ENCODE assay signal across 28 cellular contexts in genomic region chr19:45866400-45867176, GRCh38. TPM values are rescaled to one million over a fixed set of nuclear protein-coding genes. Genes with fewer than 3 reads are reported as not detected.
DNase-seq lines count a peak whose midpoint lies in the region; ATAC-seq, FAIRE-seq and TF ChIP-seq lines count a peak whose summit lies in the region.
"Had no signal": no experiment of that assay in that cellular context is flagged by ENCODE, and none has a peak within 500 bp of the region (broad histone marks: within the 10 kb centered on the region; RNA-seq: fewer than 3 reads in every experiment).

No MANE protein-coding gene starts in this region.

- no peaks in the 10 kb centered on the region for H3K36me3 ChIP-seq in hepatocyte (replicated peaks; ENCODE audit: insufficient read depth, low read depth)
- no peaks in the 10 kb centered on the region for H3K36me3 ChIP-seq in pancreas
- H3K36me3 ChIP-seq: breast epithelium had no signal

- intact Hi-C loops in pancreas (cut with DNase I), result no loop called here

- peak overlapping the region; percentile 51 for H3K27ac ChIP-seq in hepatocyte
- peak overlapping the region in 3 of 4 donors; percentile 22 to 86 (median 75) for H3K27ac ChIP-seq in pancreas
- no peak overlapping the region for H3K27ac ChIP-seq in substantia nigra (ENCODE audit: low read depth, low read length, poor library complexity, severe bottlenecking)
- H3K27ac ChIP-seq: breast epithelium, epithelial cell of prostate had no signal

- TF ChIP-seq CTCF in hepatocyte (IDR thresholded peaks at IDR 0.05; ENCODE audit: poor library complexity) (no peak), pancreas (IDR thresholded peaks at IDR 0.05) (no peak)

- WGBS in hepatocyte (ENCODE audit: low lambda C conversion rate, missing lambda C conversion rate), result 67% methylated on average over 11 of the region's 11 CpGs
- WGBS in pancreas, 2 donors, result 23 to 37% methylated on average over 10 to 11 of the region's 11 CpGs

- H3K27me3 ChIP-seq in hepatocyte (peaks cover 13% of the 10 kb centered on the region), pancreas (no peaks in the 10 kb centered on the region)

- DNase-seq in LoVo (ENCODE audit: low spot score) (peak; percentile 15), hepatocyte (ENCODE audit: low spot score) (no peak), pancreas (peak in 2 of 6 donors; percentile 40 to 66), NOMO-1 (lab: John Stamatoyannopoulos, UW; ENCODE audit: unreplicated experiment in 2 of 2) (no peak), substantia nigra (lab: John Stamatoyannopoulos, UW) (no peak), EL (no peak)
- DNase-seq: ACHN; activated CD4-positive, alpha-beta T cell treated with anti-CD3 and anti-CD28 coated beads, Interleukin-2, amount 10 ng/mL, durations not matched to agents 7 days and 5 days; activated gamma-delta T cell; C1 segment of cervical spinal cord; DMS 273 treated with DMSO at 0.1 percent for 48 hours; foreskin fibroblast; GDM1; hippocampal formation; Kasumi-1; NCI-H1092 treated with DMSO at 0.1 percent for 48 hours; NCI-H510A treated with DMSO at 0.1 percent for 48 hours; Right ventricle myocardium superior; stimulated activated CD8-positive, alpha-beta memory T cell treated with anti-CD3 and anti-CD28 coated beads, Interleukin-4, amount 100 ng/mL, for 48 hours had no signal

- H3K9me3 ChIP-seq in hepatocyte (ENCODE audit: low read depth) (no peaks in the 10 kb centered on the region), pancreas (no peaks in the 10 kb centered on the region)
- H3K9me3 ChIP-seq: breast epithelium had no signal

- H3K4me3 ChIP-seq in hepatocyte (peak overlapping the region; percentile 2), pancreas (peak overlapping the region; percentile 43 to 94 (median 75))
- H3K4me3 ChIP-seq: breast epithelium had no signal

- H3K79me2 ChIP-seq in hepatocyte, result peaks cover 65% of the 10 kb centered on the region

- no peak for FAIRE-seq in pancreas (lab: Jason Lieb, UNC)

- no peaks in the 10 kb centered on the region for H3K9me2 ChIP-seq in hepatocyte (replicated peaks; ENCODE audit: insufficient read depth)

- H2AFZ ChIP-seq in hepatocyte, result no peak overlapping the region

- peaks cover 4% of the 10 kb centered on the region for H3K4me1 ChIP-seq in hepatocyte (ENCODE audit: insufficient read depth)
- peaks cover 0 to 5% (median 0%) of the 10 kb centered on the region in 3 donors for H3K4me1 ChIP-seq in pancreas
- H3K4me1 ChIP-seq: breast epithelium had no signal

- H4K20me1 ChIP-seq in hepatocyte (ENCODE audit: insufficient read depth, poor library complexity, severe bottlenecking), result no peaks in the 10 kb centered on the region

- H3K4me2 ChIP-seq in hepatocyte, result peak overlapping the region; percentile 72

- no peak for ATAC-seq in pancreas

RNA-seq across cellular contexts. Expression of gene FOXA3, which starts 2.5 kb away (rescaled TPM):
- total RNA-seq in hepatocyte, result 14.5 and 14.6 TPM in 2 replicates
- polyA plus RNA-seq in hepatocyte, result 16.7 and 18.6 TPM in 2 replicates
- 10 to 100 TPM; 20.6 to 45.0 (median 28.3) TPM for total RNA-seq in pancreas
- polyA plus RNA-seq in pancreas, result 10 to 100 TPM; 19.8 to 24.1 TPM
- total RNA-seq: activated CD4-positive, alpha-beta T cell treated with anti-CD3 and anti-CD28 coated beads, Interleukin-2, amount 10 ng/mL, durations not matched to agents 7 days and 5 days; mesenteric fat pad; pulmonary artery endothelial cell; Right ventricle myocardium superior; temporal lobe had no signal
- polyA plus RNA-seq: neural cell had no signal

RNA-seq across cellular contexts. Expression of gene SYMPK, which starts 3.6 kb away (rescaled TPM):
- total RNA-seq in hepatocyte, result 33.8 and 41.6 TPM in 2 replicates
- 33.4 and 39.0 TPM in 2 replicates for polyA plus RNA-seq in hepatocyte
- 10 to 100 TPM; 25.7 to 44.7 (median 28.5) TPM for total RNA-seq in pancreas
- polyA plus RNA-seq in pancreas, result 100 to 1,000 TPM; 133 to 142 TPM

RNA-seq across cellular contexts. Expression of gene IRF2BP1, which starts 19.4 kb away (rescaled TPM):
- total RNA-seq in hepatocyte (23.8 and 25.2 TPM in 2 replicates), pancreas (10 to 100 TPM; 10.0 to 19.4 (median 14.7) TPM)
- polyA plus RNA-seq in hepatocyte (11.5 and 15.8 TPM in 2 replicates), pancreas (10 to 100 TPM; 13.3 to 21.5 TPM)

RNA-seq across cellular contexts. Expression of gene MYPOP, which starts 35.8 kb away (rescaled TPM):
- 2.4 and 3.5 TPM in 2 replicates for total RNA-seq in hepatocyte
- polyA plus RNA-seq in hepatocyte, result 2.5 and 3.1 TPM in 2 replicates
- 1 to 10 TPM; 3.6 to 5.6 (median 4.4) TPM for total RNA-seq in pancreas
- 1 to 10 TPM; 5.2 to 6.9 TPM for polyA plus RNA-seq in pancreas

RNA-seq across cellular contexts. Expression of gene NANOS2, which starts 48.0 kb away (rescaled TPM):
- total RNA-seq in hepatocyte, result not detected in 2 replicates
- not detected in 2 replicates for polyA plus RNA-seq in hepatocyte
- not detected for total RNA-seq in pancreas
- polyA plus RNA-seq in pancreas, result not detected
- total RNA-seq: activated CD4-positive, alpha-beta T cell treated with anti-CD3 and anti-CD28 coated beads, Interleukin-2, amount 10 ng/mL, durations not matched to agents 7 days and 5 days; breast epithelium; HT1080; kidney epithelial cell; mesenteric fat pad; pulmonary artery endothelial cell; Right ventricle myocardium superior; temporal lobe had no signal
- polyA plus RNA-seq: adipose tissue had no signal
